35 cellular contexts compared by ENCODE assay signal in the genomic region with DNA sequence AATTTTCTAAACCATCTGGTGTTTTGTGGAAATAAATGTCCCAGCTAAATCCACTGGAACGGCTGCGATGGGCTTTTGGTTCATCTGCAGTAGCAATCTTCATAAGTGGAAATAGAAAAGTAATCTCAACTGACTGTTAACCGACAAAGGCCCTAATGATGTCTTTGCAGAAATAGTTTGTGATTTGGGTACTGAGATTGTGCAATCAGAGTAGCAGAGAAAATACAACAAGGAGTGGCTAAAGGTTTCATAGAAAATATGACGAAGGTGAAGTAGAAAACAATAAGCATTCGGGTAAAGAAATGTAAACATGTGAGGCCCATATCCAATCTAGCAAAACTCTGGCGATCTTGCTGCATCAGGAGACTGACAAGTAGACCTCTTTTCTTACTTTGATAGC.
"Had no signal": no experiment of that assay in that cellular context is flagged by ENCODE, and none has a peak within 500 bp of the region (broad histone marks: within the 10 kb centered on the region; RNA-seq: fewer than 3 reads in every experiment).

No MANE protein-coding gene starts in this region.

- DNase-seq: Kasumi-1, MG63, MM.1S, MV-4-11, NCI-H1048, NCI-H1092, NCI-H1092 treated with DMSO at 0.1 percent for 48 hours, NCI-H1105, NCI-H1105 treated with DMSO at 0.1 percent for 48 hours, NCI-H1417, NCI-H1417 treated with DMSO at 0.1 percent for 48 hours, NCI-H1436, NCI-H1436 treated with DMSO at 0.1 percent for 48 hours, NCI-H146, NCI-H1694, NCI-H1694 treated with DMSO at 0.1 percent for 48 hours, NCI-H187, NCI-H187 treated with DMSO at 0.1 percent for 48 hours, NCI-H1930, NCI-H2029, NCI-H2029 treated with DMSO at 0.1 percent for 48 hours, NCI-H2081, NCI-H2081 treated with DMSO at 0.1 percent for 48 hours, NCI-H2107, NCI-H2171, NCI-H2171 treated with DMSO at 0.1 percent for 48 hours, NCI-H2227 treated with DMSO at 0.1 percent for 48 hours, NCI-H226, NCI-H345, NCI-H446, NCI-H446 treated with DMSO at 0.1 percent for 48 hours, NCI-H510A, NCI-H510A treated with DMSO at 0.1 percent for 48 hours, NCI-H524, NCI-H524 treated with DMSO at 0.1 percent for 48 hours had no signal

- H3K27me3 ChIP-seq: MG63 had no signal

- H3K4me3 ChIP-seq: MG63 had no signal

- H3K9me3 ChIP-seq: MG63 had no signal

- H3K36me3 ChIP-seq: MG63 had no signal
